Comparison of ENCODE assay signal across 36 cellular contexts in genomic region chr22:35085621-35086020, GRCh38. TPM values are rescaled to one million over a fixed set of nuclear protein-coding genes. Genes with fewer than 3 reads are reported as not detected.
"Had no signal": no experiment of that assay in that cellular context is flagged by ENCODE, and none has a peak within 500 bp of the region (broad histone marks: within the 10 kb centered on the region; RNA-seq: fewer than 3 reads in every experiment).

No MANE protein-coding gene starts in this region.

- H3K27ac ChIP-seq: brain microvascular endothelial cell, Peyer's patch, WERI-Rb-1 had no signal

- DNase-seq: activated CD4-positive, alpha-beta memory T cell treated with anti-CD3 and anti-CD28 coated beads, Interleukin-2, amount 10 ng/mL, durations not matched to agents 7 days and 5 days; activated CD4-positive, alpha-beta T cell treated with anti-CD3 and anti-CD28 coated beads for 1 hour; activated CD4-positive, alpha-beta T cell treated with anti-CD3 and anti-CD28 coated beads for 48 hours; activated CD4-positive, CD25-positive, alpha-beta regulatory T cell; activated CD8-positive, alpha-beta memory T cell treated with anti-CD3 and anti-CD28 coated beads for 24 hours; activated CD8-positive, alpha-beta memory T cell treated with anti-CD3 and anti-CD28 coated beads, Interleukin-2, amount 10 ng/mL, durations not matched to agents 7 days and 5 days; activated CD8-positive, alpha-beta memory T cell treated with anti-CD3 and anti-CD28 coated beads, Interleukin-2, amount 50 U/mL, for 48 hours; activated effector memory CD4-positive, alpha-beta T cell treated with Interleukin-2 at 50 U/mL for 16 hours; activated naive CD4-positive, alpha-beta T cell treated with anti-CD3 and anti-CD28 coated beads, Interleukin-2, amount 50 U/mL, for 16 hours; activated naive CD8-positive, alpha-beta T cell treated with anti-CD3 and anti-CD28 coated beads for 36 hours; activated T-cell treated with anti-CD3 and anti-CD28 coated beads, Interleukin-2, amount 50 U/mL, for 48 hours; amniotic stem cell; aorta; brain microvascular endothelial cell; central memory CD4-positive, alpha-beta T cell; NCI-H1436 treated with DMSO at 0.1 percent for 48 hours; NCI-H1694 treated with DMSO at 0.1 percent for 48 hours; NCI-H2029; NCI-H345; NCI-H510A; NCI-H526; NCI-H774; PC-3; Peyer's patch; RPMI8226; SHP77 treated with DMSO at 0.1 percent for 48 hours; SW 1271; T-helper 1 cell; T-helper 2 cell; T-helper 9 cell; WERI-Rb-1 had no signal

- H3K36me3 ChIP-seq: brain microvascular endothelial cell, WERI-Rb-1 had no signal

- ATAC-seq: activated CD8-positive, alpha-beta memory T cell treated with anti-CD3 and anti-CD28 coated beads, Interleukin-2, amount 10 ng/mL, durations not matched to agents 7 days and 5 days; K562; PC-3; SK-N-SH treated with all-trans-retinoic acid at 6 μM for 48 hours had no signal

- H3K4me3 ChIP-seq: K562, Peyer's patch had no signal

- H3K4me1 ChIP-seq: Peyer's patch had no signal

- H3K27me3 ChIP-seq: brain microvascular endothelial cell, Peyer's patch had no signal

RNA-seq across cellular contexts. Expression of gene ISX, which starts 19.7 kb away (rescaled TPM):
- total RNA-seq: activated CD4-positive, alpha-beta memory T cell treated with anti-CD3 and anti-CD28 coated beads, Interleukin-2, amount 10 ng/mL, durations not matched to agents 7 days and 5 days; activated CD8-positive, alpha-beta memory T cell treated with anti-CD3 and anti-CD28 coated beads, Interleukin-2, amount 10 ng/mL, durations not matched to agents 7 days and 5 days; activated naive CD8-positive, alpha-beta T cell treated with anti-CD3 and anti-CD28 coated beads for 36 hours; aorta; cerebellum; MCF 10A; PC-3; SK-MEL-5 had no signal
